ENCODE assay signal across 8 cellular contexts in genomic region chr11:61482513-61482912, GRCh38. TPM values are rescaled to one million over a fixed set of nuclear protein-coding genes. Genes with fewer than 3 reads are reported as not detected.
DNase-seq lines count a peak whose midpoint lies in the region; ATAC-seq and TF ChIP-seq lines count a peak whose summit lies in the region.

No MANE protein-coding gene starts in this region.

- H3K4me3 Mint-ChIP-seq in WTC11 = no peak overlapping the region
- H3K4me3 Mint-ChIP-seq in stimulated activated naive CD8-positive, alpha-beta T cell treated with anti-CD3 and anti-CD28 coated beads, Interleukin-15, amount 100 ng/mL, for 72 hours = no peak overlapping the region

- CTCF ChIA-PET in WTC11 (lab: Charles Lee) = interaction anchor here (0.6 to 11.7 kb wide), 61 partner anchors 9 to 267 kb away, joined by 3 to 552 read pairs (median 5); partner anchors contain the start of genes CPSF7, CYB561A3, LRRC10B and SDHAF2

- peak; percentile 14 for DNase-seq in SKM-1 treated with dmso at 0.1 percent for 144 hours (lab: John Stamatoyannopoulos, UW; ENCODE audit: unreplicated experiment)
- no peak for DNase-seq in SKM-1 (lab: John Stamatoyannopoulos, UW; ENCODE audit: unreplicated experiment)
- peak; percentile 90 for DNase-seq in WTC11 (ENCODE audit: low spot score)
- no peak for DNase-seq in left ventricle myocardium superior
- peak; percentile 24 to 32 for DNase-seq in stimulated activated naive CD8-positive, alpha-beta T cell treated with anti-CD3 and anti-CD28 coated beads, Interleukin-15, amount 100 ng/mL, for 72 hours
- DNase-seq in Ammon's horn (ENCODE audit: low spot score) = no peak
- DNase-seq in nucleus accumbens (lab: John Stamatoyannopoulos, UW) = no peak

- H3K36me3 Mint-ChIP-seq in WTC11 = 0 out of 2 replicates have a peak, but pooled peaks cover 2% of the 10 kb centered on the region

- peak; percentile 81 for ATAC-seq in WTC11
- peak; percentile 15 for ATAC-seq in left ventricle myocardium superior
- peak; percentile 56 for ATAC-seq in stimulated activated naive CD8-positive, alpha-beta T cell treated with anti-CD3 and anti-CD28 coated beads, Interleukin-15, amount 100 ng/mL, for 72 hours
- ATAC-seq in HG02884 (IDR thresholded peaks at IDR 0.05; ENCODE audit: unreplicated experiment) = no peak

- H3K4me1 Mint-ChIP-seq in WTC11 = peaks cover 36% of the 10 kb centered on the region
- H3K4me1 Mint-ChIP-seq in stimulated activated naive CD8-positive, alpha-beta T cell treated with anti-CD3 and anti-CD28 coated beads, Interleukin-15, amount 100 ng/mL, for 72 hours = peaks cover 9% of the 10 kb centered on the region

- intact Hi-C loops in left ventricle myocardium superior (cut with micrococcal nuclease) = no loop called here

- TF ChIP-seq CTCF in WTC11 (IDR thresholded peaks at IDR 0.05) = peak; percentile 80

- H3K9me3 Mint-ChIP-seq in WTC11 = no peaks in the 10 kb centered on the region
- no peaks in the 10 kb centered on the region for H3K9me3 Mint-ChIP-seq in stimulated activated naive CD8-positive, alpha-beta T cell treated with anti-CD3 and anti-CD28 coated beads, Interleukin-15, amount 100 ng/mL, for 72 hours

- no peak overlapping the region for H3K27ac Mint-ChIP-seq in WTC11
- H3K27ac Mint-ChIP-seq in stimulated activated naive CD8-positive, alpha-beta T cell treated with anti-CD3 and anti-CD28 coated beads, Interleukin-15, amount 100 ng/mL, for 72 hours = no peak overlapping the region

- POLR2A ChIA-PET in WTC11 (lab: Charles Lee) = interaction anchor here (1.0 kb wide), 1 partner anchor 27 kb away, joined by 5 read pairs; the partner anchor contains the start of gene LRRC10B

- peaks cover 10% of the 10 kb centered on the region; the same call in 1 of the 2 replicates for H3K27me3 Mint-ChIP-seq in WTC11 (ENCODE audit: low read depth)
- peaks cover 21% of the 10 kb centered on the region for H3K27me3 Mint-ChIP-seq in stimulated activated naive CD8-positive, alpha-beta T cell treated with anti-CD3 and anti-CD28 coated beads, Interleukin-15, amount 100 ng/mL, for 72 hours

TF ChIP-seq in WTC11, 78 proteins besides CTCF, POLR2A, EP300 and RAD21 (continues in another document):
- TF ChIP-seq ZBTB21 (CRISPR knock-in tag; IDR thresholded peaks at IDR 0.05; ENCODE audit: borderline replicate concordance) (no peak), FOXJ3 (CRISPR knock-in tag; IDR thresholded peaks at IDR 0.05; ENCODE audit: borderline replicate concordance) (no peak), MAX (CRISPR knock-in tag; IDR thresholded peaks at IDR 0.05) (peak; percentile 47; the same call in 1 of the 2 replicates), ZNF219 (CRISPR knock-in tag; IDR thresholded peaks at IDR 0.05; ENCODE audit: borderline replicate concordance) (no peak), ZNF232 (CRISPR knock-in tag; IDR thresholded peaks at IDR 0.05) (no peak), OVOL2 (CRISPR knock-in tag; IDR thresholded peaks at IDR 0.05; ENCODE audit: borderline replicate concordance) (no peak), CREM (CRISPR knock-in tag; IDR thresholded peaks at IDR 0.05) (no peak), ZNF671 (CRISPR knock-in tag; IDR thresholded peaks at IDR 0.05) (no peak), TCF7 (CRISPR knock-in tag; IDR thresholded peaks at IDR 0.05; ENCODE audit: low read depth) (no peak), CBFB (CRISPR knock-in tag; IDR thresholded peaks at IDR 0.05; ENCODE audit: low read depth) (no peak), NR1H2 (CRISPR knock-in tag; IDR thresholded peaks at IDR 0.05) (no peak), KAT7 (CRISPR knock-in tag; IDR thresholded peaks at IDR 0.05; ENCODE audit: borderline replicate concordance) (no peak), ZNF416 (CRISPR knock-in tag; IDR thresholded peaks at IDR 0.05) (no peak), JAZF1 (CRISPR knock-in tag; IDR thresholded peaks at IDR 0.05) (no peak), ZNF263 (CRISPR knock-in tag; IDR thresholded peaks at IDR 0.05; ENCODE audit: low read depth) (peak; percentile 57; the same call in 1 of the 2 replicates), ERG (CRISPR knock-in tag; IDR thresholded peaks at IDR 0.05) (no peak), SOX15 (CRISPR knock-in tag; IDR thresholded peaks at IDR 0.05) (no peak), IRF2 (CRISPR knock-in tag; IDR thresholded peaks at IDR 0.05; ENCODE audit: borderline replicate concordance, low read depth) (no peak), MYBL2 (CRISPR knock-in tag; IDR thresholded peaks at IDR 0.05) (no peak), HMGXB4 (CRISPR knock-in tag; IDR thresholded peaks at IDR 0.05) (peak; percentile 67; the same call in 1 of the 2 replicates), HMGA2 (CRISPR knock-in tag; IDR thresholded peaks at IDR 0.05) (no peak), NFE2L1 (CRISPR knock-in tag; IDR thresholded peaks at IDR 0.05) (no peak), FOXP1 (CRISPR knock-in tag; IDR thresholded peaks at IDR 0.05; ENCODE audit: borderline replicate concordance) (0 out of 2 replicates have a peak, but pooled peaks have one; percentile 25), GABPB1 (CRISPR knock-in tag; IDR thresholded peaks at IDR 0.05) (no peak), E2F5 (CRISPR knock-in tag; IDR thresholded peaks at IDR 0.05) (no peak), ZNF512 (CRISPR knock-in tag; IDR thresholded peaks at IDR 0.05; ENCODE audit: borderline replicate concordance) (no peak)

RNA-seq across cellular contexts. Expression of gene LRRC10B, which starts 26.0 kb away (rescaled TPM):
- total RNA-seq in WTC11 (2021) = 1.1 to 1.5 TPM (median 1.3 TPM) in 3 replicates
- 0.45 TPM for total RNA-seq in left ventricle myocardium superior

RNA-seq across cellular contexts. Expression of gene SDHAF2, which starts 52.6 kb away (rescaled TPM):
- total RNA-seq in WTC11 (2021) (36.2 to 36.8 TPM (median 36.5 TPM) in 3 replicates), left ventricle myocardium superior (32.6 TPM)

RNA-seq across cellular contexts. Expression of gene CPSF7, which starts 52.7 kb away (rescaled TPM):
- total RNA-seq in WTC11 (2021) = 86.0 to 90.7 TPM (median 88.3 TPM) in 3 replicates
- total RNA-seq in left ventricle myocardium superior = 41.5 TPM

Comparison
In these comparisons a context has a peak if more than half of its experiments do, and no peak if none do; other contexts are left out.
1. DNase-seq: peak in SKM-1 treated with dmso at 0.1 percent for 144 hours (single experiment), WTC11 (single experiment) and stimulated activated naive CD8-positive, alpha-beta T cell treated with anti-CD3 and anti-CD28 coated beads, Interleukin-15, amount 100 ng/mL, for 72 hours (2 of 2); none in SKM-1 (single experiment), left ventricle myocardium superior (single experiment), Ammon's horn (single experiment) and nucleus accumbens (0 of 56).